In the genomic region with DNA sequence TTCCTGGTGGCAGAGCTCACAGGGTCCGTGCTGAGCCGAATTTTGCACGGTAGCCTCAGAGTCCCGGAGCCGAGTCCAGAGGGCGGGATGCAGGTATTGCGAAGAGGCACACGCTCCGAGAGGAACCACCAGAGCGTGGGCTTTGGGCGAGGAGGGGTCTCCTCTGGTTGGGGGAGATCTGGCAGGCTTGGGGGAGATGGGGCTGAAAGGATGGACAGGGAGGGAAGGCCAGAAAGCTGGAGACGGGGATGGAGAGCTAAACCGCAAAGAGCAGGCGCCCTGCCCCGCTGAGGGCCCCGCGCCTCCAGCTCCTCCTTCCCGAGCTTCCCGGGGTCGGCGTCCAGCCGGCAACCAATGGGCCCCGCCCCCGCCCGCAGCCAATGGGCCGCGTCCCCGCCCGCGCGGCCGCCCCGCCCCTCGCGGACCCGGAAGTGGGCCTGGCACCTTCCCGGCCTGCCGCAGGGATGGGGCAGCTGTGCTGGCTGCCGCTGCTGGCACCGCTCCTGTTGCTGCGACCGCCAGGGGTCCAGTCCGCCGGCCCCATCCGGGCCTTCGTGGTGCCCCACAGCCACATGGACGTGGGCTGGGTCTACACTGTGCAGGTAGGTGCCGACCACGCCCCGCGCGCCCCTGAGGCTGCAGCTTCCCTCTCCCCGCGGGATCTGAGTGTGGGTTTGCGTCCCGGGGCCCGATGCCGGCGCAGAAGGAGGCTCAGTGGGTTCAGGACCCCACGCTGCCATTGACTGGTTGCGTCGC, we compare ENCODE assay signal across 8 cellular contexts. TPM values are rescaled to one million over a fixed set of nuclear protein-coding genes. Genes with fewer than 3 reads are reported as not detected.
A peak's percentile ranks its signal among the peaks of the same experiment; 100 is the strongest.
DNase-seq lines count a peak whose midpoint lies in the region; ATAC-seq, FAIRE-seq and TF ChIP-seq lines count a peak whose summit lies in the region.

A gene (plus strand): TSS at position 443 of the 756 bp plus-strand sequence. CDS start 22 bp downstream, at position 465.

- H3K27me3 Mint-ChIP-seq in astrocyte (ENCODE audit: low read depth, unreplicated experiment), result peaks cover 16% of the 10 kb centered on the region

- H3K9me3 ChIP-seq in astrocyte (ENCODE audit: insufficient read depth, low read depth, low read length), result no peaks in the 10 kb centered on the region
- no peaks in the 10 kb centered on the region for H3K9me3 ChIP-seq in hepatocyte (ENCODE audit: low read depth)

- ATAC-seq in HG02763 (IDR thresholded peaks at IDR 0.05; ENCODE audit: unreplicated experiment), result peak; percentile 83

- peak within 1 kb of the TSS; percentile 87 for H3K9ac ChIP-seq in astrocyte (ENCODE audit: low read length)

- no peaks in the 10 kb centered on the region for H3K9me2 ChIP-seq in hepatocyte (replicated peaks; ENCODE audit: insufficient read depth)

- FAIRE-seq in astrocyte (lab: Jason Lieb, UNC), result no peak

- TF ChIP-seq CTCF in astrocyte (IDR thresholded peaks at IDR 0.05; ENCODE audit: insufficient read depth, low read depth, low read length) (no peak), hepatocyte (IDR thresholded peaks at IDR 0.05; ENCODE audit: poor library complexity) (no peak), retinal pigment epithelial cell (conservative IDR thresholded peaks at IDR 0.05; ENCODE audit: low read depth, low read length) (peak; percentile 9)

- peak within 1 kb of the TSS; percentile 99 for H2AFZ ChIP-seq in astrocyte (ENCODE audit: low read depth, low read length)
- peak within 1 kb of the TSS; percentile 88 for H2AFZ ChIP-seq in hepatocyte

- H3K36me3 ChIP-seq in astrocyte (ENCODE audit: insufficient read depth, low read length) (peaks cover 11% of the 10 kb centered on the region), hepatocyte (replicated peaks; ENCODE audit: insufficient read depth, low read depth) (no peaks in the 10 kb centered on the region)

- H3K27ac ChIP-seq in astrocyte (ENCODE audit: low read depth, low read length), result no peak within 1 kb of the TSS
- H3K27ac ChIP-seq in hepatocyte, result peak within 1 kb of the TSS; percentile 25

- WGBS in hepatocyte (ENCODE audit: low lambda C conversion rate, missing lambda C conversion rate), result under 1% methylated on average over 32 of the region's 62 CpGs

- H3K4me2 ChIP-seq in astrocyte (ENCODE audit: low read length), result peak within 1 kb of the TSS; percentile 100
- peak within 1 kb of the TSS; percentile 99 for H3K4me2 ChIP-seq in hepatocyte

- H3K4me3 ChIP-seq in astrocyte (ENCODE audit: insufficient read depth, low read depth, low read length) (peak within 1 kb of the TSS; percentile 84), hepatocyte (peak within 1 kb of the TSS; percentile 81), retinal pigment epithelial cell (ENCODE audit: low read length) (peak within 1 kb of the TSS; percentile 84)

- H3K9me3 Mint-ChIP-seq in astrocyte (ENCODE audit: unreplicated experiment), result peaks cover 14% of the 10 kb centered on the region

- H3K4me1 ChIP-seq in astrocyte (ENCODE audit: insufficient read depth, low read length) (peaks cover 12% of the 10 kb centered on the region), hepatocyte (ENCODE audit: insufficient read depth) (peaks cover 4% of the 10 kb centered on the region)

- TF ChIP-seq POLR2A in GM15510 (IDR thresholded peaks at IDR 0.05; ENCODE audit: borderline replicate concordance, extremely low read depth, insufficient read length), result peak; percentile 94

- H3K27me3 ChIP-seq in astrocyte (ENCODE audit: insufficient read depth, low read length), result peaks cover 3% of the 10 kb centered on the region
- peaks cover 14% of the 10 kb centered on the region for H3K27me3 ChIP-seq in hepatocyte

- H3K79me2 ChIP-seq in astrocyte (ENCODE audit: insufficient read depth, low read length) (peaks cover 5% of the 10 kb centered on the region), hepatocyte (no peaks in the 10 kb centered on the region)

- DNase-seq in NCI-H1694 (lab: John Stamatoyannopoulos, UW) (peak; percentile 41), T-helper 9 cell (peak; percentile 76), astrocyte (ENCODE audit: low read depth) (peak; percentile 39), hepatocyte (ENCODE audit: low spot score) (peak; percentile 94), retinal pigment epithelial cell (ENCODE audit: low read depth) (peak; percentile 22), cerebellar nuclear complex (lab: John Stamatoyannopoulos, UW) (no peak)

- H4K20me1 ChIP-seq in astrocyte (ENCODE audit: insufficient read depth, low read length), result no peaks in the 10 kb centered on the region
- no peaks in the 10 kb centered on the region for H4K20me1 ChIP-seq in hepatocyte (ENCODE audit: insufficient read depth, poor library complexity, severe bottlenecking)

- no peaks in the 10 kb centered on the region for H3K4me1 Mint-ChIP-seq in astrocyte (ENCODE audit: low read depth, unreplicated experiment)

- peak within 1 kb of the TSS; percentile 26 for H3K27ac Mint-ChIP-seq in astrocyte (ENCODE audit: unreplicated experiment)

- peaks cover 12% of the 10 kb centered on the region for H3K36me3 Mint-ChIP-seq in astrocyte (ENCODE audit: low read depth, unreplicated experiment)

- H3K4me3 Mint-ChIP-seq in astrocyte (ENCODE audit: unreplicated experiment), result peak within 1 kb of the TSS; percentile 83

RNA-seq across cellular contexts. Expression of the gene that starts here (rescaled TPM):
- total RNA-seq in astrocyte (32.2 and 36.1 TPM in 2 replicates), hepatocyte (21.1 and 22.2 TPM in 2 replicates)
- polyA plus RNA-seq in hepatocyte, result 21.4 and 24.0 TPM in 2 replicates

Comparison
In these comparisons a context has a peak if more than half of its experiments do, and no peak if none do; other contexts are left out.
1. DNase-seq: peak in NCI-H1694 (single experiment), T-helper 9 cell (single experiment), astrocyte (single experiment), hepatocyte (single experiment) and retinal pigment epithelial cell (single experiment); none in cerebellar nuclear complex (0 of 2).
2. Peak in every context shown above with its lines, with median percentiles within 50 percentile points of each other: H3K4me3 ChIP-seq.